In the genomic region with DNA sequence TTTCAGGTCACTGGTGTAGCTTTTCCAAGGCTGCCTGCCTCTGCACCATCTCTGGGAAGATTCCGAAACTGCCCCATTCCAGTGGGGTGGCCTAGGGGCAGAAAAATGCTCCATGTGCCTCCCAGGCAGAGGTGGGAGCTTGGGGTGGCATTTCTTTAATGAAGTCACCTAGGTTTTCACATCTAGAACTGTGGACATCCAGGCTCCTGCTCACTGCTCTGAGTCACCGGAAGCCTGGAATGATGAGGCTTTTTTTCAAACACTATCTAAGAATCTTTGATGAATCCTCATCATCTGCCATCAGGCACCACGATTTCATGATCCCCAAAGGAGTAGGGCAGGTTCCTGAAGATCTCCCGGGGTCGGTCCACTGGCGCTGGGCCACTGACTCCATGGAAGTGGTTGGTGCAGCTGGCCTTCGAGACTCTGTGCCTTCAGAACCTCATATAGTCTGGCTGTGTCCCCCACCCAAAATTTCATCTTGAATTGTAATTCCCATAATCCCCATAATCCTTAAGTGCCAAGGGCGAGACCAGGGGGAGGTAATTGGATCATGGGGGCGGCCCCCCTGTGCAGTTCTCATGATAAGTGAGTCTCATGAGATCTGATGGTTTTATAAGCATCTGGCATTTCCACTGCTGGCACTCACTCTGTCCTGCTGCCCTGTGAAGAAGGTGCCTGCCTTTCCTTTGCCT, we compare ENCODE assay signal across 11 cellular contexts. TPM values are rescaled to one million over a fixed set of nuclear protein-coding genes. Genes with fewer than 3 reads are reported as not detected.
A peak's percentile ranks its signal among the peaks of the same experiment; 100 is the strongest.
DNase-seq lines count a peak whose midpoint lies in the region; ATAC-seq and TF ChIP-seq lines count a peak whose summit lies in the region.
"Had no signal": no experiment of that assay in that cellular context is flagged by ENCODE, and none has a peak within 500 bp of the region (broad histone marks: within the 10 kb centered on the region; RNA-seq: fewer than 3 reads in every experiment).

No MANE protein-coding gene starts in this region.

- ATAC-seq in left ventricle myocardium superior: no peak

- peaks cover 78% of the 10 kb centered on the region for H3K4me1 ChIP-seq in Karpas-422 (ENCODE audit: low read length)
- peaks cover 20% of the 10 kb centered on the region for H3K4me1 ChIP-seq in BE2C

- H3K79me2 ChIP-seq in Karpas-422 (ENCODE audit: low read length): no peaks in the 10 kb centered on the region; the same call in 1 of the 2 replicates

- no peaks in the 10 kb centered on the region for H3K9me3 ChIP-seq in Karpas-422 (ENCODE audit: low read length)
- no peaks in the 10 kb centered on the region for H3K9me3 ChIP-seq in WERI-Rb-1 (ENCODE audit: severe bottlenecking)
- no peaks in the 10 kb centered on the region for H3K9me3 ChIP-seq in BE2C

- no peak overlapping the region for H3K4me3 Mint-ChIP-seq in activated naive CD4-positive, alpha-beta T cell treated with anti-CD3 and anti-CD28 coated beads for 36 hours
- H3K4me3 Mint-ChIP-seq: memory B cell had no signal

- no peaks in the 10 kb centered on the region for H3K9me3 Mint-ChIP-seq in activated naive CD4-positive, alpha-beta T cell treated with anti-CD3 and anti-CD28 coated beads for 36 hours
- H3K9me3 Mint-ChIP-seq: memory B cell had no signal

- no peaks in the 10 kb centered on the region for H3K36me3 ChIP-seq in Karpas-422 (ENCODE audit: insufficient read depth, low read length)
- no peaks in the 10 kb centered on the region for H3K36me3 ChIP-seq in WERI-Rb-1
- H3K36me3 ChIP-seq in BE2C: no peaks in the 10 kb centered on the region

- intact Hi-C loops in activated naive CD4-positive, alpha-beta T cell treated with anti-CD3 and anti-CD28 coated beads for 36 hours (cut with micrococcal nuclease): no loop called here
- intact Hi-C loops in left ventricle myocardium superior (cut with micrococcal nuclease): no loop called here

- H3K36me3 Mint-ChIP-seq in activated naive CD4-positive, alpha-beta T cell treated with anti-CD3 and anti-CD28 coated beads for 36 hours (ENCODE audit: low read depth): no peaks in the 10 kb centered on the region
- H3K36me3 Mint-ChIP-seq: memory B cell had no signal

- no peaks in the 10 kb centered on the region for H4K20me1 ChIP-seq in Karpas-422 (ENCODE audit: insufficient read depth, low read depth, low read length)

- H2AFZ ChIP-seq in Karpas-422 (ENCODE audit: low read length): no peak overlapping the region

- H3K4me3 ChIP-seq in Karpas-422 (ENCODE audit: low read length) (no peak overlapping the region), WERI-Rb-1 (ENCODE audit: low read depth, low read length) (no peak overlapping the region), BE2C (ENCODE audit: low read depth, low read length) (no peak overlapping the region)

- H3K27ac Mint-ChIP-seq in activated naive CD4-positive, alpha-beta T cell treated with anti-CD3 and anti-CD28 coated beads for 36 hours: no peak overlapping the region
- H3K27ac Mint-ChIP-seq: memory B cell had no signal

- peak overlapping the region; percentile 52 for H3K4me2 ChIP-seq in Karpas-422 (ENCODE audit: low read depth, low read length, poor library complexity, severe bottlenecking)

- TF ChIP-seq CTCF in WERI-Rb-1 (IDR thresholded peaks at IDR 0.05; ENCODE audit: low read depth, low read length) (no peak), BE2C (IDR thresholded peaks at IDR 0.05; ENCODE audit: low read depth, low read length) (no peak)

- H3K4me1 Mint-ChIP-seq in activated naive CD4-positive, alpha-beta T cell treated with anti-CD3 and anti-CD28 coated beads for 36 hours (ENCODE audit: low read depth): no peaks in the 10 kb centered on the region

- no peaks in the 10 kb centered on the region for H3K27me3 ChIP-seq in Karpas-422 (ENCODE audit: low read length)
- H3K27me3 ChIP-seq in WERI-Rb-1 (ENCODE audit: insufficient read depth, low read depth, severe bottlenecking): no peaks in the 10 kb centered on the region
- no peaks in the 10 kb centered on the region for H3K27me3 ChIP-seq in BE2C

- H3K27me3 Mint-ChIP-seq in activated naive CD4-positive, alpha-beta T cell treated with anti-CD3 and anti-CD28 coated beads for 36 hours (ENCODE audit: low read depth): no peaks in the 10 kb centered on the region
- H3K27me3 Mint-ChIP-seq: memory B cell had no signal

- DNase-seq in Karpas-422: no peak
- DNase-seq in WERI-Rb-1: peak; percentile 40
- peak; percentile 21 for DNase-seq in glomerular visceral epithelial cell (ENCODE audit: extremely low spot score)
- DNase-seq in activated naive CD4-positive, alpha-beta T cell treated with anti-CD3 and anti-CD28 coated beads for 36 hours: no peak
- no peak for DNase-seq in left ventricle myocardium superior
- DNase-seq in putamen (ENCODE audit: low spot score): no peak
- no peak for DNase-seq in BE2C
- DNase-seq: NCI-H774, T-helper 2 cell had no signal

- CTCF ChIA-PET in activated naive CD4-positive, alpha-beta T cell treated with anti-CD3 and anti-CD28 coated beads for 36 hours (lab: Charles Lee): interaction anchor here (0.6 kb wide), 1 partner anchor 101 kb away, joined by 3 read pairs; no protein-coding TSS in a partner anchor

- H3K27ac ChIP-seq in Karpas-422 (ENCODE audit: low read length): peak overlapping the region; percentile 92
- H3K27ac ChIP-seq in WERI-Rb-1: no peak overlapping the region
- H3K27ac ChIP-seq in temporal lobe (ENCODE audit: low read depth, low read length): peak overlapping the region; percentile 97

- H3K9ac ChIP-seq in Karpas-422 (ENCODE audit: low read length): peak overlapping the region; percentile 58; the same call in 1 of the 2 replicates

- no peaks in the 10 kb centered on the region for H3K9me2 ChIP-seq in Karpas-422 (replicated peaks; ENCODE audit: insufficient read depth, low read length)

RNA-seq across cellular contexts. Expression of a gene that starts 37.1 kb away (rescaled TPM):
- total RNA-seq in Karpas-422 (2014; rRNA removed; shearing (Covaris generic); ENCODE audit: low replicate concordance): 80.2 and 89.4 TPM in 2 replicates
- total RNA-seq in temporal lobe (281 TPM), left ventricle myocardium superior (18.8 TPM)
- 1 to 10 TPM; 5.1 to 6.3 TPM for total RNA-seq in activated naive CD4-positive, alpha-beta T cell treated with anti-CD3 and anti-CD28 coated beads for 36 hours
- polyA plus RNA-seq in BE2C (2012; ENCODE audit: insufficient read depth, insufficient read length, low read depth): 1.1 TPM

Comparison
In these comparisons a context has a peak if more than half of its experiments do, and no peak if none do; other contexts are left out.
1. DNase-seq: peak in WERI-Rb-1 (single experiment) and glomerular visceral epithelial cell (single experiment); none in Karpas-422 (single experiment), activated naive CD4-positive, alpha-beta T cell treated with anti-CD3 and anti-CD28 coated beads for 36 hours (single experiment), left ventricle myocardium superior (single experiment), putamen (single experiment) and BE2C (single experiment).